In genomic region chr6:159278626-159279025, GRCh38 we compare ENCODE assay signal across 8 cellular contexts.
"Had no signal": no experiment of that assay in that cellular context is flagged by ENCODE, and none has a peak within 500 bp of the region (broad histone marks: within the 10 kb centered on the region; RNA-seq: fewer than 3 reads in every experiment).

No MANE protein-coding gene starts in this region.

- H3K4me1 Mint-ChIP-seq: IgD-negative memory B cell had no signal

- H3K36me3 Mint-ChIP-seq: IgD-negative memory B cell had no signal

- H3K9ac ChIP-seq: KMS-11 had no signal

- FAIRE-seq: HepG2, HTR-8/SVneo had no signal

- H3K27ac Mint-ChIP-seq: IgD-negative memory B cell had no signal

- H3K27ac ChIP-seq: HL-60, KMS-11 had no signal

- H3K4me3 Mint-ChIP-seq: IgD-negative memory B cell had no signal

- DNase-seq: IMR-90, KBM-7, KG1 had no signal

- H3K4me2 ChIP-seq: KMS-11 had no signal

- ATAC-seq: HepG2 had no signal
